1 cellular context compared by ENCODE assay signal in the genomic region with DNA sequence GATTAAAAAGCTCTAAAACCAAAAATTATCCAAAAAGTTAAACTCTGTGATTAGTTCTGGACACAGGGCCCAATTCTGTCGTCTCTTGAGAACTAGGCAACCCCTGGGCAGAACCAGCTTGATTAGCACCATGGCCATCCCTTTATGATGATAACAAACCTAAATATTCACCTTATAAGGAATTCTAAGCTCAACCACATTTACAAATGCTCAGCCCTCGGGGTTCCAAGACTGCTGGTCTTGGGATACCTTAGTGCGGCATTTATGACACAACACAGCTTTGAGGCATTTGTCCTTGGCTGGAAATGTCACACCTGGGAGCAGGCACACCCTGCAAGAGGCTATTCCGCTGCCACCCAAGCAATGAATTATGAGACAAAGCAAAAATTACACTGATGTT.
TF ChIP-seq lines count a peak whose summit lies in the region.

No MANE protein-coding gene starts in this region.

TF ChIP-seq in GM23338, 12 proteins besides CTCF, POLR2A, EP300 and RAD21 (continued from another document):
- TF ChIP-seq, protein P1, sequence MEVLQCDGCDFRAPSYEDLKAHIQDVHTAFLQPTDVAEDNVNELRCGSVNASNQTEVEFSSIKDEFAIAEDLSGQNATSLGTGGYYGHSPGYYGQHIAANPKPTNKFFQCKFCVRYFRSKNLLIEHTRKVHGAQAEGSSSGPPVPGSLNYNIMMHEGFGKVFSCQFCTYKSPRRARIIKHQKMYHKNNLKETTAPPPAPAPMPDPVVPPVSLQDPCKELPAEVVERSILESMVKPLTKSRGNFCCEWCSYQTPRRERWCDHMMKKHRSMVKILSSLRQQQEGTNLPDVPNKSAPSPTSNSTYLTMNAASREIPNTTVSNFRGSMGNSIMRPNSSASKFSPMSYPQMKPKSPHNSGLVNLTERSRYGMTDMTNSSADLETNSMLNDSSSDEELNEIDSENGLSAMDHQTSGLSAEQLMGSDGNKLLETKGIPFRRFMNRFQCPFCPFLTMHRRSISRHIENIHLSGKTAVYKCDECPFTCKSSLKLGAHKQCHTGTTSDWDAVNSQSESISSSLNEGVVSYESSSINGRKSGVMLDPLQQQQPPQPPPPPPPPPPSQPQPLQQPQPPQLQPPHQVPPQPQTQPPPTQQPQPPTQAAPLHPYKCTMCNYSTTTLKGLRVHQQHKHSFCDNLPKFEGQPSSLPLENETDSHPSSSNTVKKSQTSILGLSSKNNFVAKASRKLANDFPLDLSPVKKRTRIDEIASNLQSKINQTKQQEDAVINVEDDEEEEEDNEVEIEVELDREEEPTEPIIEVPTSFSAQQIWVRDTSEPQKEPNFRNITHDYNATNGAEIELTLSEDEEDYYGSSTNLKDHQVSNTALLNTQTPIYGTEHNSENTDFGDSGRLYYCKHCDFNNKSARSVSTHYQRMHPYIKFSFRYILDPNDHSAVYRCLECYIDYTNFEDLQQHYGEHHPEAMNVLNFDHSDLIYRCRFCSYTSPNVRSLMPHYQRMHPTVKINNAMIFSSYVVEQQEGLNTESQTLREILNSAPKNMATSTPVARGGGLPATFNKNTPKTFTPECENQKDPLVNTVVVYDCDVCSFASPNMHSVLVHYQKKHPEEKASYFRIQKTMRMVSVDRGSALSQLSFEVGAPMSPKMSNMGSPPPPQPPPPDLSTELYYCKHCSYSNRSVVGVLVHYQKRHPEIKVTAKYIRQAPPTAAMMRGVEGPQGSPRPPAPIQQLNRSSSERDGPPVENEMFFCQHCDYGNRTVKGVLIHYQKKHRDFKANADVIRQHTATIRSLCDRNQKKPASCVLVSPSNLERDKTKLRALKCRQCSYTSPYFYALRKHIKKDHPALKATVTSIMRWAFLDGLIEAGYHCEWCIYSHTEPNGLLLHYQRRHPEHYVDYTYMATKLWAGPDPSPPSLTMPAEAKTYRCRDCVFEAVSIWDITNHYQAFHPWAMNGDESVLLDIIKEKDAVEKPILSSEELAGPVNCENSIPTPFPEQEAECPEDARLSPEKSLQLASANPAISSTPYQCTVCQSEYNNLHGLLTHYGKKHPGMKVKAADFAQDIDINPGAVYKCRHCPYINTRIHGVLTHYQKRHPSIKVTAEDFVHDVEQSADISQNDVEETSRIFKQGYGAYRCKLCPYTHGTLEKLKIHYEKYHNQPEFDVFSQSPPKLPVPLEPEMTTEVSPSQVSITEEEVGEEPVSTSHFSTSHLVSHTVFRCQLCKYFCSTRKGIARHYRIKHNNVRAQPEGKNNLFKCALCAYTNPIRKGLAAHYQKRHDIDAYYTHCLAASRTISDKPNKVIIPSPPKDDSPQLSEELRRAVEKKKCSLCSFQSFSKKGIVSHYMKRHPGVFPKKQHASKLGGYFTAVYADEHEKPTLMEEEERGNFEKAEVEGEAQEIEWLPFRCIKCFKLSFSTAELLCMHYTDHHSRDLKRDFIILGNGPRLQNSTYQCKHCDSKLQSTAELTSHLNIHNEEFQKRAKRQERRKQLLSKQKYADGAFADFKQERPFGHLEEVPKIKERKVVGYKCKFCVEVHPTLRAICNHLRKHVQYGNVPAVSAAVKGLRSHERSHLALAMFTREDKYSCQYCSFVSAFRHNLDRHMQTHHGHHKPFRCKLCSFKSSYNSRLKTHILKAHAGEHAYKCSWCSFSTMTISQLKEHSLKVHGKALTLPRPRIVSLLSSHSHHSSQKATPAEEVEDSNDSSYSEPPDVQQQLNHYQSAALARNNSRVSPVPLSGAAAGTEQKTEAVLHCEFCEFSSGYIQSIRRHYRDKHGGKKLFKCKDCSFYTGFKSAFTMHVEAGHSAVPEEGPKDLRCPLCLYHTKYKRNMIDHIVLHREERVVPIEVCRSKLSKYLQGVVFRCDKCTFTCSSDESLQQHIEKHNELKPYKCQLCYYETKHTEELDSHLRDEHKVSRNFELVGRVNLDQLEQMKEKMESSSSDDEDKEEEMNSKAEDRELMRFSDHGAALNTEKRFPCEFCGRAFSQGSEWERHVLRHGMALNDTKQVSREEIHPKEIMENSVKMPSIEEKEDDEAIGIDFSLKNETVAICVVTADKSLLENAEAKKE (CRISPR knock-in tag; IDR thresholded peaks at IDR 0.05): no peak
- TF ChIP-seq EZH2phosphoT487 (IDR thresholded peaks at IDR 0.05; ENCODE audit: unreplicated experiment) (no peak), POLR2AphosphoS5 (IDR thresholded peaks at IDR 0.05; ENCODE audit: low read depth) (no peak), CREB1 (CRISPR knock-in tag; IDR thresholded peaks at IDR 0.05; ENCODE audit: low read depth) (no peak), NANOG (IDR thresholded peaks at IDR 0.05; ENCODE audit: borderline replicate concordance) (no peak), ZNF114 (CRISPR knock-in tag; IDR thresholded peaks at IDR 0.05) (no peak), JUNB (IDR thresholded peaks at IDR 0.05; ENCODE audit: unreplicated experiment) (no peak), STAT1 (IDR thresholded peaks at IDR 0.05; ENCODE audit: unreplicated experiment) (no peak), EZH2 (IDR thresholded peaks at IDR 0.05; ENCODE audit: low read depth, unreplicated experiment) (no peak), ZNF331 (CRISPR knock-in tag; IDR thresholded peaks at IDR 0.05; ENCODE audit: low read depth) (no peak)
- TF ChIP-seq, protein P2, sequence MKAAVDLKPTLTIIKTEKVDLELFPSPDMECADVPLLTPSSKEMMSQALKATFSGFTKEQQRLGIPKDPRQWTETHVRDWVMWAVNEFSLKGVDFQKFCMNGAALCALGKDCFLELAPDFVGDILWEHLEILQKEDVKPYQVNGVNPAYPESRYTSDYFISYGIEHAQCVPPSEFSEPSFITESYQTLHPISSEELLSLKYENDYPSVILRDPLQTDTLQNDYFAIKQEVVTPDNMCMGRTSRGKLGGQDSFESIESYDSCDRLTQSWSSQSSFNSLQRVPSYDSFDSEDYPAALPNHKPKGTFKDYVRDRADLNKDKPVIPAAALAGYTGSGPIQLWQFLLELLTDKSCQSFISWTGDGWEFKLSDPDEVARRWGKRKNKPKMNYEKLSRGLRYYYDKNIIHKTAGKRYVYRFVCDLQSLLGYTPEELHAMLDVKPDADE (IDR thresholded peaks at IDR 0.05): no peak
